Comparison of ENCODE assay signal across 8 cellular contexts in the genomic region with DNA sequence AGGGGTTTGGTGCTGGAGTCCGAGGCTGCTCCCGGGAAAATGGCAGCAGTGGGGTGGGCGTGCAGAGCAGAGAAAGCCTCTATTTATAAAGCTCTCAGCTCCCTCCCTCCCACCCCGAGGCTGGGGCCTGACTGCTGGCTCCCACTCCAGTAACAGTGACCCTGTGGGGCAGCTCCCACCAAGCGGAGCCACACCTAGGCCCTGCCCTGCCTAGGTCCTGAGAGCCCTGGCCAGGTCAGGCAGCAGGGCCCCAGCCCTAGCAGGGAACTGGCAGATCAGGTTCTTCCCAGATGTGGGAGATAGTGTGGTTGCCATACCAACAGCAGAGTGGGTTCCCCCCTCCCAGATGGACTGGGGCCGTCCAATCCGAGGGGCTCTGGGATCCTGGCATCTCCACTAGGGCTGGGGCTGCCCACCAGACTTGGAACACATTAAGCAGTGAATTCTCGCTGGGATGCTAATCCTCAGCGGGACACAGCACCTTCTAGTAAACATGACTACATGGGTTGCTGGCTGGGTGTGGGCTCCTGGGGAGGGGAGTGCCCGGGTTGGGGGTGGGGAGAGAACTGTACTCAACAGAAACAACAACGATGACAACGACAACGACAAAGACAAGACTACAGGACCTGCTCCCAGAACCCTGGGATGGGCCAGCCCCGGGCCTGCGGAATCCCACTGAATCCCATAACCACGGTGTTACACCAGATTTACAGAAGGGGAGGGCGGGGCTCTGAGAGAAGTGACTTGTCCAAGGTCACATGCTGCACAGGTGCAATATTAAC. TPM values are rescaled to one million over a fixed set of nuclear protein-coding genes. Genes with fewer than 3 reads are reported as not detected.
A peak's percentile ranks its signal among the peaks of the same experiment; 100 is the strongest.
DNase-seq lines count a peak whose midpoint lies in the region; ATAC-seq and TF ChIP-seq lines count a peak whose summit lies in the region.

No MANE protein-coding gene starts in this region.

- TF ChIP-seq CTCF in ascending aorta (IDR thresholded peaks at IDR 0.05), result no peak
- no peak for TF ChIP-seq CTCF in thyroid gland (IDR thresholded peaks at IDR 0.05)

- H3K36me3 ChIP-seq in HUES6 (ENCODE audit: control insufficient read depth, insufficient read depth, low read length) (no peaks in the 10 kb centered on the region), ascending aorta (no peaks in the 10 kb centered on the region), thyroid gland (no peaks in the 10 kb centered on the region)

- H3K9ac ChIP-seq in HUES6 (ENCODE audit: low read length), result peak overlapping the region; percentile 77

- H3K27me3 ChIP-seq in HUES6 (ENCODE audit: control insufficient read depth, insufficient read depth, low read length) (no peaks in the 10 kb centered on the region), ascending aorta (no peaks in the 10 kb centered on the region), thyroid gland (no peaks in the 10 kb centered on the region)

- ATAC-seq in GM19463 (IDR thresholded peaks at IDR 0.05; ENCODE audit: unreplicated experiment), result no peak

- no peak overlapping the region for H3K27ac ChIP-seq in HUES6 (ENCODE audit: low read depth, low read length)
- H3K27ac ChIP-seq in ascending aorta, result peak overlapping the region; percentile 82 to 84
- peak overlapping the region in 2 of 3 donors; percentile 12 to 31 for H3K27ac ChIP-seq in thyroid gland

- H3K9me3 ChIP-seq in HUES6 (ENCODE audit: control insufficient read depth, insufficient read depth, low read depth, low read length) (no peaks in the 10 kb centered on the region), ascending aorta (no peaks in the 10 kb centered on the region), thyroid gland (no peaks in the 10 kb centered on the region)

- peak overlapping the region; percentile 84 for H3K4me3 ChIP-seq in HUES6 (ENCODE audit: low read depth, low read length)
- peak overlapping the region; percentile 80 to 84 for H3K4me3 ChIP-seq in ascending aorta
- H3K4me3 ChIP-seq in thyroid gland (replicated peaks in 1 of 3), result peak overlapping the region in 1 of 3 donors; percentile 51

- peaks cover 34% of the 10 kb centered on the region for H3K4me1 ChIP-seq in HUES6 (ENCODE audit: control insufficient read depth, insufficient read depth, low read length)
- H3K4me1 ChIP-seq in ascending aorta, result peaks cover 17 to 33% of the 10 kb centered on the region in 2 donors
- H3K4me1 ChIP-seq in thyroid gland, result peaks cover 16 to 28% of the 10 kb centered on the region in 2 donors

- DNase-seq in C1 segment of cervical spinal cord (lab: John Stamatoyannopoulos, UW) (peak in 8 of 14 donors; percentile 32 to 58 (median 40)), ascending aorta (ENCODE audit: low spot score in 2 of 2) (no peak), left kidney (ENCODE audit: low read depth, low spot score) (peak; percentile 96), thyroid gland (peak; percentile 35 to 40), H4 (ENCODE audit: low spot score) (no peak), NCI-H2107 treated with DMSO at 0.1 percent for 48 hours (lab: John Stamatoyannopoulos, UW; ENCODE audit: unreplicated experiment) (no peak)

- intact Hi-C loops in ascending aorta (cut with DNase I), result loop anchor here (5.0 kb wide), 3 partner anchors 34 to 164 kb away; a partner anchor contains a TSS
- intact Hi-C loops in thyroid gland (cut with DNase I), result no loop called here

- 45 to 47% methylated on average over 16 of the region's 17 CpGs for WGBS in thyroid gland, 2 donors

- TF ChIP-seq POLR2A in thyroid gland (IDR thresholded peaks at IDR 0.05), result no peak

RNA-seq across cellular contexts. Expression of a gene that starts 1.5 kb away (rescaled TPM):
- total RNA-seq in ascending aorta (138 TPM), thyroid gland (100 to 1,000 TPM in 1 of 4 donors, 10 to 100 TPM in 3; 89.5 to 139 (median 93.7) TPM)
- 14.0 and 17.2 TPM in 2 replicates for total RNA-seq in H4 (2014; rRNA removed; shearing (Covaris generic))

RNA-seq across cellular contexts. Expression of a gene that starts 9.8 kb away (rescaled TPM):
- 39.9 TPM for total RNA-seq in ascending aorta
- total RNA-seq in thyroid gland, result 10 to 100 TPM; 23.9 to 78.8 (median 50.0) TPM
- 9.3 and 18.2 TPM in 2 replicates for total RNA-seq in H4 (2014; rRNA removed; shearing (Covaris generic))

RNA-seq across cellular contexts. Expression of a gene that starts 54.3 kb away (rescaled TPM):
- total RNA-seq in ascending aorta (41.7 TPM), thyroid gland (10 to 100 TPM in 1 of 4 donors, 1 to 10 TPM in 3; 6.0 to 10.9 (median 8.3) TPM)
- 17.1 and 17.5 TPM in 2 replicates for total RNA-seq in H4 (2014; rRNA removed; shearing (Covaris generic))

Comparison
In these comparisons a context has a peak if more than half of its experiments do, and no peak if none do; other contexts are left out.
1. DNase-seq: peak in C1 segment of cervical spinal cord (8 of 14), left kidney (single experiment) and thyroid gland (2 of 2); none in ascending aorta (0 of 2), H4 (single experiment) and NCI-H2107 treated with DMSO at 0.1 percent for 48 hours (single experiment).